29 cellular contexts compared by ENCODE assay signal in the genomic region with DNA sequence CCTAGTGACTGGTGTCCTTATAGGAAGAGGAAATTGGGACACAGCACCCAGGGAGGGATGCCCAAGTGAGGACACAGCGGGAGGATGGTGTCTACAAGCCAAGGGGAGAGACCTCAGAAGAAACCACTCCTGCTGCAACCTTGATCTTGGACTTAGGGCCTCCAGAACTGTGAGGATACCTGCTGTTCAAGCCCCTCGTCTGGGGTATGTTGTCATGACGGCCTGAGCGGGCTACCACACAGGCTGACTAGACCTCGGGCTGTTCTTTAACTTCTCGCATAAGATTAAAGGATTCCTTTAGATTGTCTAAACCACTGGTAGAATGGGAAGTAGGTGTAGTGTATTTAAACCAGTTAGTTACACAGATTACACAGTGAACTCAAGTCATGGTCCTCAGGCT.
"Had no signal": no experiment of that assay in that cellular context is flagged by ENCODE, and none has a peak within 500 bp of the region (broad histone marks: within the 10 kb centered on the region; RNA-seq: fewer than 3 reads in every experiment).

No MANE protein-coding gene starts in this region.

- H3K36me3 Mint-ChIP-seq: naive thymus-derived CD4-positive, alpha-beta T cell; neural progenitor cell; stimulated activated memory B cell treated with anti-CD40 and anti-IgM and Interleukin-4, amounts not matched to agents 10 μg/mL and 1 μg/mL and 100 μg/mL, for 72 hours; type B pancreatic cell had no signal

- H3K4me3 Mint-ChIP-seq: naive thymus-derived CD4-positive, alpha-beta T cell; nephron; neural progenitor cell; stimulated activated memory B cell treated with anti-CD40 and anti-IgM and Interleukin-4, amounts not matched to agents 10 μg/mL and 1 μg/mL and 100 μg/mL, for 72 hours; stimulated activated naive CD8-positive, alpha-beta T cell treated with anti-CD3 and anti-CD28 coated beads, Interleukin-15, amount 100 ng/mL, for 72 hours; type B pancreatic cell had no signal

- H3K9me3 Mint-ChIP-seq: naive thymus-derived CD4-positive, alpha-beta T cell; nephron; neural progenitor cell; stimulated activated memory B cell treated with anti-CD40 and anti-IgM and Interleukin-4, amounts not matched to agents 10 μg/mL and 1 μg/mL and 100 μg/mL, for 72 hours; stimulated activated naive CD8-positive, alpha-beta T cell treated with anti-CD3 and anti-CD28 coated beads, Interleukin-15, amount 100 ng/mL, for 72 hours; type B pancreatic cell had no signal

- H3K4me1 ChIP-seq: neural progenitor cell, pancreas, psoas muscle, right lobe of liver, testis, tibial artery, upper lobe of right lung, uterus had no signal

- ATAC-seq: naive thymus-derived CD4-positive, alpha-beta T cell; pancreas; psoas muscle; right cardiac atrium; right lobe of liver; stimulated activated memory B cell treated with anti-CD40 and anti-IgM and Interleukin-4, amounts not matched to agents 10 μg/mL and 1 μg/mL and 100 μg/mL, for 72 hours; stimulated activated naive CD8-positive, alpha-beta T cell treated with anti-CD3 and anti-CD28 coated beads, Interleukin-15, amount 100 ng/mL, for 72 hours; stimulated activated naive CD8-positive, alpha-beta T cell treated with anti-CD3 and anti-CD28 coated beads, Interleukin-15, Interleukin-2, amounts not matched to agents 100 U/mL and 50 U/mL, for 24 hours; upper lobe of right lung had no signal

- H3K9me3 ChIP-seq: neutrophil, pancreas, psoas muscle, right lobe of liver, sigmoid colon, suprapubic skin, testis, tibial artery, transverse colon, upper lobe of right lung, uterus had no signal

- H3K27ac Mint-ChIP-seq: naive thymus-derived CD4-positive, alpha-beta T cell; nephron; progenitor cell of endocrine pancreas; stimulated activated memory B cell treated with anti-CD40 and anti-IgM and Interleukin-4, amounts not matched to agents 10 μg/mL and 1 μg/mL and 100 μg/mL, for 72 hours; type B pancreatic cell had no signal

- H3K4me1 Mint-ChIP-seq: naive thymus-derived CD4-positive, alpha-beta T cell; stimulated activated memory B cell treated with anti-CD40 and anti-IgM and Interleukin-4, amounts not matched to agents 10 μg/mL and 1 μg/mL and 100 μg/mL, for 72 hours; stimulated activated naive CD8-positive, alpha-beta T cell treated with anti-CD3 and anti-CD28 coated beads, Interleukin-15, amount 100 ng/mL, for 72 hours had no signal

- H3K36me3 ChIP-seq: neural progenitor cell, neutrophil, pancreas, right lobe of liver, sigmoid colon, suprapubic skin, tibial artery, transverse colon, upper lobe of right lung, uterus had no signal

- DNase-seq: naive thymus-derived CD4-positive, alpha-beta T cell; nucleus accumbens; right cardiac atrium; right lobe of liver; sigmoid colon; small intestine; stimulated activated CD4-positive, alpha-beta T cell treated with anti-CD3 and anti-CD28 coated beads, Interleukin-12 subunit alpha, Interleukin-12 subunit beta, amount 100 ng/mL, for 4 hours; stimulated activated CD4-positive, alpha-beta T cell treated with anti-CD3 and anti-CD28 coated beads, Interleukin-1b, Interleukin-23, amount 100 ng/mL, for 48 hours; stimulated activated CD4-positive, alpha-beta T cell treated with anti-CD3 and anti-CD28 coated beads, Interleukin-4, amount 100 ng/mL, for 1 hour; stimulated activated CD4-positive, alpha-beta T cell treated with anti-CD3 and anti-CD28 coated beads, Interleukin-4, amount 100 ng/mL, for 4 hours; stimulated activated CD8-positive, alpha-beta memory T cell treated with anti-CD3 and anti-CD28 coated beads, Interleukin-4, amount 100 ng/mL, for 48 hours; stimulated activated naive CD4-positive, alpha-beta T cell; stimulated activated naive CD8-positive, alpha-beta T cell treated with anti-CD3 and anti-CD28 coated beads, Interleukin-15, amount 100 ng/mL, for 72 hours; stimulated activated naive CD8-positive, alpha-beta T cell treated with anti-CD3 and anti-CD28 coated beads, Interleukin-15, Interleukin-2, amounts not matched to agents 100 U/mL and 50 U/mL, for 24 hours; substantia nigra; testis; tibial artery; transverse colon; upper lobe of right lung; uterus had no signal

- FAIRE-seq: pancreas, small intestine had no signal

- H3K27ac ChIP-seq: neural progenitor cell, neutrophil, pancreas, psoas muscle, right lobe of liver, sigmoid colon, suprapubic skin, testis, tibial artery, transverse colon, upper lobe of right lung, uterus had no signal

- H3K9ac ChIP-seq: neural progenitor cell had no signal

- H3K27me3 Mint-ChIP-seq: stimulated activated naive CD8-positive, alpha-beta T cell treated with anti-CD3 and anti-CD28 coated beads, Interleukin-15, amount 100 ng/mL, for 72 hours had no signal

- H3K4me3 ChIP-seq: neural progenitor cell, pancreas, psoas muscle, right lobe of liver, sigmoid colon, suprapubic skin, testis, tibial artery, transverse colon, upper lobe of right lung, uterus had no signal
